In the genomic region with DNA sequence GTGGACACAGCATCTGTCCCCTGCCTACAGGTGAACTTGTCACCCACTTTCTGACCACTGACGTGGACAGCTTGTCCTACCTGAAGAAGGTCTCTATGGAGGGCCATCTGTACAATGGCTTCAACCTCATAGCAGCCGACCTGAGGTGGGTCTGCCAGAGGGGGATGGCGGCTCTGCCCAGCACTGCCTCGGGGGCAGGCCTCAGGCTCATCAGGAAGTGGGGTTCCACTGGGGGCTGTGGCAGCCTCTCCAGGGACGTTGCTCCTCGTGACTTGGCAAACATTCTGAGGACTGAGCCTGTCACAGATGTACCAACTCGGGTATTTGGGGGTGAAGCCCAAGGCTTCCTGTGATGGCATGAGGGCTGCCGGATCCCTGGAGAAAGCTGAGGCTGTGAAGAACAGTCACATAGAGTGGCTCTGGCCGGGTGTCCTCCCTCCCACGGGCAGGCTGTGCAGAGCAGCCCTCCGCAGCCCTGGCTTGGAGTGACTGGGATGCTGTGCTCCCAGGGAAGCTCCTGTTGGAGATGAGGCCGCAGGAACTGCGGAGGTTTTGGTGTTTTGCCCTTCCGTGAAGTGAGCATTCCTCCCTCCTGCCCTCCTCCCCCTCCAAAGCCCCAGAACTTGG, we compare ENCODE assay signal across 1 cellular context.
TF ChIP-seq lines count a peak whose summit lies in the region.

No MANE protein-coding gene starts in this region.

TF ChIP-seq in K562, 482 proteins besides CTCF, POLR2A, EP300 and RAD21 (continues in another document):
- no peak for TF ChIP-seq ZNF232 (CRISPR knock-in tag; IDR thresholded peaks at IDR 0.05)
- no peak for TF ChIP-seq PBX2 (CRISPR knock-in tag; IDR thresholded peaks at IDR 0.05; ENCODE audit: low read depth)
- TF ChIP-seq PBX2 (tag; conservative IDR thresholded peaks at IDR 0.05; ENCODE audit: low read depth), result no peak
- no peak for TF ChIP-seq NCOA2 (IDR thresholded peaks at IDR 0.05; ENCODE audit: partially characterized antibody in 2 of 2)
- TF ChIP-seq, protein P1, sequence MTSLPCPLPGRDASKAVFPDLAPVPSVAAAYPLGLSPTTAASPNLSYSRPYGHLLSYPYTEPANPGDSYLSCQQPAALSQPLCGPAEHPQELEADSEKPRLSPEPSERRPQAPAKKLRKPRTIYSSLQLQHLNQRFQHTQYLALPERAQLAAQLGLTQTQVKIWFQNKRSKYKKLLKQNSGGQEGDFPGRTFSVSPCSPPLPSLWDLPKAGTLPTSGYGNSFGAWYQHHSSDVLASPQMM (CRISPR knock-in tag; IDR thresholded peaks at IDR 0.05), result no peak
- TF ChIP-seq DDX20 (tag; IDR thresholded peaks at IDR 0.05; ENCODE audit: low read depth), result no peak
- no peak for TF ChIP-seq SIX5 (IDR thresholded peaks at IDR 0.05; ENCODE audit: borderline replicate concordance in 1 of 2, insufficient read depth in 1 of 2, low read depth in 1 of 2, low read length in 2 of 2)
- TF ChIP-seq CREB1 (IDR thresholded peaks at IDR 0.05), result no peak
- no peak for TF ChIP-seq CREB1 (CRISPR knock-in tag; IDR thresholded peaks at IDR 0.05)
- no peak for TF ChIP-seq TAL1 (IDR thresholded peaks at IDR 0.05)
- TF ChIP-seq DPF2 (IDR thresholded peaks at IDR 0.05), result no peak
- TF ChIP-seq E4F1 (CRISPR knock-in tag; IDR thresholded peaks at IDR 0.05; ENCODE audit: borderline replicate concordance), result no peak
- TF ChIP-seq CAMTA2 (CRISPR knock-in tag; conservative IDR thresholded peaks at IDR 0.05), result 0 out of 2 replicates have a peak, but pooled peaks have one; percentile 57
- no peak for TF ChIP-seq SMARCB1 (IDR thresholded peaks at IDR 0.05; ENCODE audit: insufficient read length, low read depth)
- no peak for TF ChIP-seq ZNF780A (CRISPR knock-in tag; IDR thresholded peaks at IDR 0.05)
- TF ChIP-seq ZNF830 (CRISPR knock-in tag; IDR thresholded peaks at IDR 0.05), result 0 out of 2 replicates have a peak, but pooled peaks have one; percentile 71
- TF ChIP-seq, protein P2, sequence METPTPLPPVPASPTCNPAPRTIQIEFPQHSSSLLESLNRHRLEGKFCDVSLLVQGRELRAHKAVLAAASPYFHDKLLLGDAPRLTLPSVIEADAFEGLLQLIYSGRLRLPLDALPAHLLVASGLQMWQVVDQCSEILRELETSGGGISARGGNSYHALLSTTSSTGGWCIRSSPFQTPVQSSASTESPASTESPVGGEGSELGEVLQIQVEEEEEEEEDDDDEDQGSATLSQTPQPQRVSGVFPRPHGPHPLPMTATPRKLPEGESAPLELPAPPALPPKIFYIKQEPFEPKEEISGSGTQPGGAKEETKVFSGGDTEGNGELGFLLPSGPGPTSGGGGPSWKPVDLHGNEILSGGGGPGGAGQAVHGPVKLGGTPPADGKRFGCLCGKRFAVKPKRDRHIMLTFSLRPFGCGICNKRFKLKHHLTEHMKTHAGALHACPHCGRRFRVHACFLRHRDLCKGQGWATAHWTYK (CRISPR knock-in tag; IDR thresholded peaks at IDR 0.05), result no peak
- TF ChIP-seq, protein P3, sequence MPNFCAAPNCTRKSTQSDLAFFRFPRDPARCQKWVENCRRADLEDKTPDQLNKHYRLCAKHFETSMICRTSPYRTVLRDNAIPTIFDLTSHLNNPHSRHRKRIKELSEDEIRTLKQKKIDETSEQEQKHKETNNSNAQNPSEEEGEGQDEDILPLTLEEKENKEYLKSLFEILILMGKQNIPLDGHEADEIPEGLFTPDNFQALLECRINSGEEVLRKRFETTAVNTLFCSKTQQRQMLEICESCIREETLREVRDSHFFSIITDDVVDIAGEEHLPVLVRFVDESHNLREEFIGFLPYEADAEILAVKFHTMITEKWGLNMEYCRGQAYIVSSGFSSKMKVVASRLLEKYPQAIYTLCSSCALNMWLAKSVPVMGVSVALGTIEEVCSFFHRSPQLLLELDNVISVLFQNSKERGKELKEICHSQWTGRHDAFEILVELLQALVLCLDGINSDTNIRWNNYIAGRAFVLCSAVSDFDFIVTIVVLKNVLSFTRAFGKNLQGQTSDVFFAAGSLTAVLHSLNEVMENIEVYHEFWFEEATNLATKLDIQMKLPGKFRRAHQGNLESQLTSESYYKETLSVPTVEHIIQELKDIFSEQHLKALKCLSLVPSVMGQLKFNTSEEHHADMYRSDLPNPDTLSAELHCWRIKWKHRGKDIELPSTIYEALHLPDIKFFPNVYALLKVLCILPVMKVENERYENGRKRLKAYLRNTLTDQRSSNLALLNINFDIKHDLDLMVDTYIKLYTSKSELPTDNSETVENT (CRISPR knock-in tag; IDR thresholded peaks at IDR 0.05), result no peak
- TF ChIP-seq EHMT2 (IDR thresholded peaks at IDR 0.05), result no peak
- TF ChIP-seq GTF2A2 (tag; IDR thresholded peaks at IDR 0.05), result no peak
- TF ChIP-seq, protein P4, sequence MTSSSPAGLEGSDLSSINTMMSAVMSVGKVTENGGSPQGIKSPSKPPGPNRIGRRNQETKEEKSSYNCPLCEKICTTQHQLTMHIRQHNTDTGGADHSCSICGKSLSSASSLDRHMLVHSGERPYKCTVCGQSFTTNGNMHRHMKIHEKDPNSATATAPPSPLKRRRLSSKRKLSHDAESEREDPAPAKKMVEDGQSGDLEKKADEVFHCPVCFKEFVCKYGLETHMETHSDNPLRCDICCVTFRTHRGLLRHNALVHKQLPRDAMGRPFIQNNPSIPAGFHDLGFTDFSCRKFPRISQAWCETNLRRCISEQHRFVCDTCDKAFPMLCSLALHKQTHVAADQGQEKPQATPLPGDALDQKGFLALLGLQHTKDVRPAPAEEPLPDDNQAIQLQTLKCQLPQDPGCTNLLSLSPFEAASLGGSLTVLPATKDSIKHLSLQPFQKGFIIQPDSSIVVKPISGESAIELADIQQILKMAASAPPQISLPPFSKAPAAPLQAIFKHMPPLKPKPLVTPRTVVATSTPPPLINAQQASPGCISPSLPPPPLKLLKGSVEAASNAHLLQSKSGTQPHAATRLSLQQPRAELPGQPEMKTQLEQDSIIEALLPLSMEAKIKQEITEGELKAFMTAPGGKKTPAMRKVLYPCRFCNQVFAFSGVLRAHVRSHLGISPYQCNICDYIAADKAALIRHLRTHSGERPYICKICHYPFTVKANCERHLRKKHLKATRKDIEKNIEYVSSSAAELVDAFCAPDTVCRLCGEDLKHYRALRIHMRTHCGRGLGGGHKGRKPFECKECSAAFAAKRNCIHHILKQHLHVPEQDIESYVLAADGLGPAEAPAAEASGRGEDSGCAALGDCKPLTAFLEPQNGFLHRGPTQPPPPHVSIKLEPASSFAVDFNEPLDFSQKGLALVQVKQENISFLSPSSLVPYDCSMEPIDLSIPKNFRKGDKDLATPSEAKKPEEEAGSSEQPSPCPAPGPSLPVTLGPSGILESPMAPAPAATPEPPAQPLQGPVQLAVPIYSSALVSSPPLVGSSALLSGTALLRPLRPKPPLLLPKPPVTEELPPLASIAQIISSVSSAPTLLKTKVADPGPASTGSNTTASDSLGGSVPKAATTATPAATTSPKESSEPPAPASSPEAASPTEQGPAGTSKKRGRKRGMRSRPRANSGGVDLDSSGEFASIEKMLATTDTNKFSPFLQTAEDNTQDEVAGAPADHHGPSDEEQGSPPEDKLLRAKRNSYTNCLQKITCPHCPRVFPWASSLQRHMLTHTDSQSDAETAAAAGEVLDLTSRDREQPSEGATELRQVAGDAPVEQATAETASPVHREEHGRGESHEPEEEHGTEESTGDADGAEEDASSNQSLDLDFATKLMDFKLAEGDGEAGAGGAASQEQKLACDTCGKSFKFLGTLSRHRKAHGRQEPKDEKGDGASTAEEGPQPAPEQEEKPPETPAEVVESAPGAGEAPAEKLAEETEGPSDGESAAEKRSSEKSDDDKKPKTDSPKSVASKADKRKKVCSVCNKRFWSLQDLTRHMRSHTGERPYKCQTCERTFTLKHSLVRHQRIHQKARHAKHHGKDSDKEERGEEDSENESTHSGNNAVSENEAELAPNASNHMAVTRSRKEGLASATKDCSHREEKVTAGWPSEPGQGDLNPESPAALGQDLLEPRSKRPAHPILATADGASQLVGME (CRISPR knock-in tag; IDR thresholded peaks at IDR 0.05), result no peak
- 0 out of 2 replicates have a peak, but pooled peaks have one; percentile 29 for TF ChIP-seq CHCHD3 (CRISPR knock-in tag; IDR thresholded peaks at IDR 0.05)
- no peak for TF ChIP-seq HNRNPLL (IDR thresholded peaks at IDR 0.05; ENCODE audit: low read depth, low read length, poor library complexity, severe bottlenecking)
- TF ChIP-seq SMAD3 (CRISPR knock-in tag; conservative IDR thresholded peaks at IDR 0.05), result no peak
- TF ChIP-seq ZNF77 (CRISPR knock-in tag; IDR thresholded peaks at IDR 0.05), result no peak
- no peak for TF ChIP-seq ZNF277 (CRISPR knock-in tag; IDR thresholded peaks at IDR 0.05; ENCODE audit: borderline replicate concordance)
- TF ChIP-seq SMARCE1 (IDR thresholded peaks at IDR 0.05), result no peak
- no peak for TF ChIP-seq RCOR1 (IDR thresholded peaks at IDR 0.05; ENCODE audit: borderline replicate concordance in 1 of 2, low read depth in 2 of 2, low read length in 2 of 2)
- TF ChIP-seq ZNF589 (CRISPR knock-in tag; IDR thresholded peaks at IDR 0.05; ENCODE audit: low read depth), result no peak
- TF ChIP-seq EP400 (IDR thresholded peaks at IDR 0.05), result no peak
- no peak for TF ChIP-seq TBP (optimal IDR thresholded peaks at IDR 0.05; ENCODE audit: low read depth, low read length)
- no peak for TF ChIP-seq ZC3H8 (IDR thresholded peaks at IDR 0.05)
- TF ChIP-seq HEY1 (CRISPR knock-in tag; IDR thresholded peaks at IDR 0.05; ENCODE audit: borderline replicate concordance), result no peak
- no peak for TF ChIP-seq MEIS2 (IDR thresholded peaks at IDR 0.05; ENCODE audit: partially characterized antibody)
- no peak for TF ChIP-seq RBM39 (optimal IDR thresholded peaks at IDR 0.05; ENCODE audit: low read depth, low read length)
- no peak for TF ChIP-seq NFE2 (IDR thresholded peaks at IDR 0.05; ENCODE audit: low read depth)
- no peak for TF ChIP-seq USF2 (CRISPR knock-in tag; IDR thresholded peaks at IDR 0.05)
- TF ChIP-seq RBM34 (IDR thresholded peaks at IDR 0.05; ENCODE audit: borderline replicate concordance, insufficient read depth, low read length), result no peak
- TF ChIP-seq ZNF239 (CRISPR knock-in tag; IDR thresholded peaks at IDR 0.05), result no peak
- TF ChIP-seq, protein P5, sequence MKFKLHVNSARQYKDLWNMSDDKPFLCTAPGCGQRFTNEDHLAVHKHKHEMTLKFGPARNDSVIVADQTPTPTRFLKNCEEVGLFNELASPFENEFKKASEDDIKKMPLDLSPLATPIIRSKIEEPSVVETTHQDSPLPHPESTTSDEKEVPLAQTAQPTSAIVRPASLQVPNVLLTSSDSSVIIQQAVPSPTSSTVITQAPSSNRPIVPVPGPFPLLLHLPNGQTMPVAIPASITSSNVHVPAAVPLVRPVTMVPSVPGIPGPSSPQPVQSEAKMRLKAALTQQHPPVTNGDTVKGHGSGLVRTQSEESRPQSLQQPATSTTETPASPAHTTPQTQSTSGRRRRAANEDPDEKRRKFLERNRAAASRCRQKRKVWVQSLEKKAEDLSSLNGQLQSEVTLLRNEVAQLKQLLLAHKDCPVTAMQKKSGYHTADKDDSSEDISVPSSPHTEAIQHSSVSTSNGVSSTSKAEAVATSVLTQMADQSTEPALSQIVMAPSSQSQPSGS (CRISPR knock-in tag; IDR thresholded peaks at IDR 0.05), result no peak
- TF ChIP-seq STAT5A (IDR thresholded peaks at IDR 0.05; ENCODE audit: borderline replicate concordance, low read length), result no peak
- TF ChIP-seq RBM15 (IDR thresholded peaks at IDR 0.05; ENCODE audit: insufficient read depth, low read length), result no peak
- TF ChIP-seq CREM (IDR thresholded peaks at IDR 0.05; ENCODE audit: low read depth), result no peak
- TF ChIP-seq SP1 (CRISPR knock-in tag; IDR thresholded peaks at IDR 0.05), result no peak
- peak; percentile 8 for TF ChIP-seq SETDB1 (IDR thresholded peaks at IDR 0.05; ENCODE audit: low read length)
- no peak for TF ChIP-seq CBFA2T3 (IDR thresholded peaks at IDR 0.05)
